ENCODE assay signal across 20 cellular contexts in the genomic region with DNA sequence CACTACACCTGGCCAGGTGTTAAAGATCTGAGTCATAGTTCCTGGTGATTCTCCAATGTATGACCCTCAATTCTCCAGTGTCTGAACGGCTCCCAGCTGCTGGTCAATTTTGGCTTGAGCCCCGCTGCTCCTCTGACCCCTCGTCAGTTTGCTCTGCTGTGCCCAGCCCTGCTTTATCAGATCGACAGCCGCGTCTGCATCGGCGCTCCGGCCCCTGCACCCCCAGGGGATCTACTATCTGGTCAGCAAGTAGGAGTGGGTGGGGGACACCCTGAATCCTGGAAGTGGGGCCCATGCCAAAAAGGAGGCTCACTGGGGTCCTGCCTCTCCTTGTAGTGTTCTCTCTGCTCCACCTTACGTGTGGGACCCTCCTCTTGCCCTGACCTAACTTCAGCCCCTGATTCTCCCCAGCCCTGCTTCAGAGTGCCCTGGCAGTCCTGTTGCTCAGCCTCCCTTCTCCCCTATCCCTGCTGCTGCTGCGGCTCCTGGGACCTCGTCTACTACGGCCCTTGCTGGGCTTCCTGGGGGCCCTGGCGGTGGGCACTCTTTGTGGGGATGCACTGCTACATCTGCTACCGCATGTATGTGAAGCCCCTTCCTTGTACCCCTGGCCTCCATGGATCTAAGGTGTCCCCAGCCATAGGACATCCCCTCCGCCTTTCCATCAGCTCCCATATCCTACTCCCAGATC. TPM values are rescaled to one million over a fixed set of nuclear protein-coding genes. Genes with fewer than 3 reads are reported as not detected.
"Had no signal": no experiment of that assay in that cellular context is flagged by ENCODE, and none has a peak within 500 bp of the region (broad histone marks: within the 10 kb centered on the region; RNA-seq: fewer than 3 reads in every experiment).

No MANE protein-coding gene starts in this region.

- H3K4me1 ChIP-seq: esophagus squamous epithelium, heart left ventricle, prostate gland, spleen had no signal

- H3K27me3 Mint-ChIP-seq: activated CD4-positive, alpha-beta memory T cell treated with anti-CD3 and anti-CD28 coated beads for 36 hours; activated naive CD8-positive, alpha-beta T cell; memory B cell; type B pancreatic cell had no signal

- H3K36me3 ChIP-seq: prostate gland had no signal

- H3K4me3 Mint-ChIP-seq: activated CD4-positive, alpha-beta memory T cell treated with anti-CD3 and anti-CD28 coated beads for 36 hours; activated naive CD8-positive, alpha-beta T cell; activated T-cell treated with anti-CD3 and anti-CD28 coated beads, Interleukin-2, amount 50 U/mL, for 4 hours; memory B cell; type B pancreatic cell had no signal

- DNase-seq: activated CD4-positive, alpha-beta memory T cell treated with anti-CD3 and anti-CD28 coated beads for 36 hours; activated effector memory CD4-positive, alpha-beta T cell treated with anti-CD3 and anti-CD28 coated beads, Interleukin-2, amount 50 U/mL, for 16 hours; activated T-cell treated with anti-CD3 and anti-CD28 coated beads, Interleukin-2, amount 50 U/mL, for 4 hours; amygdala; brain microvascular endothelial cell; dermis blood vessel endothelial cell; esophagus squamous epithelium; foreskin fibroblast; spleen; stimulated activated CD4-positive, alpha-beta T cell treated with anti-CD3 and anti-CD28 coated beads, Interleukin-1b, Interleukin-23, amount 100 ng/mL, for 48 hours; stimulated activated naive CD4-positive, alpha-beta T cell treated with Interleukin-2 at 50 U/mL for 16 hours; T-helper 1 cell had no signal

- ATAC-seq: activated T-cell treated with anti-CD3 and anti-CD28 coated beads, Interleukin-2, amount 50 U/mL, for 4 hours; heart left ventricle; sciatic nerve had no signal

- H3K9me3 ChIP-seq: esophagus squamous epithelium, heart left ventricle, neutrophil, prostate gland, spleen had no signal

- H3K27ac Mint-ChIP-seq: activated CD4-positive, alpha-beta memory T cell treated with anti-CD3 and anti-CD28 coated beads for 36 hours; activated naive CD8-positive, alpha-beta T cell; memory B cell; type B pancreatic cell had no signal

- H3K9me3 Mint-ChIP-seq: activated CD4-positive, alpha-beta memory T cell treated with anti-CD3 and anti-CD28 coated beads for 36 hours; activated T-cell treated with anti-CD3 and anti-CD28 coated beads, Interleukin-2, amount 50 U/mL, for 4 hours; memory B cell; type B pancreatic cell had no signal

- H3K4me3 ChIP-seq: esophagus squamous epithelium, heart left ventricle, prostate gland, spleen had no signal

- H3K27me3 ChIP-seq: brain microvascular endothelial cell, esophagus squamous epithelium, heart left ventricle, neutrophil, spleen had no signal

- H3K36me3 Mint-ChIP-seq: activated CD4-positive, alpha-beta memory T cell treated with anti-CD3 and anti-CD28 coated beads for 36 hours; activated naive CD8-positive, alpha-beta T cell; type B pancreatic cell had no signal

- H3K27ac ChIP-seq: brain microvascular endothelial cell, esophagus squamous epithelium, heart left ventricle, neutrophil, prostate gland, spleen, VCaP had no signal

RNA-seq across cellular contexts. Expression of a gene that starts 5.0 kb away (rescaled TPM):
- total RNA-seq: dermis blood vessel endothelial cell, heart left ventricle, prostate gland had no signal
